In the genomic region with DNA sequence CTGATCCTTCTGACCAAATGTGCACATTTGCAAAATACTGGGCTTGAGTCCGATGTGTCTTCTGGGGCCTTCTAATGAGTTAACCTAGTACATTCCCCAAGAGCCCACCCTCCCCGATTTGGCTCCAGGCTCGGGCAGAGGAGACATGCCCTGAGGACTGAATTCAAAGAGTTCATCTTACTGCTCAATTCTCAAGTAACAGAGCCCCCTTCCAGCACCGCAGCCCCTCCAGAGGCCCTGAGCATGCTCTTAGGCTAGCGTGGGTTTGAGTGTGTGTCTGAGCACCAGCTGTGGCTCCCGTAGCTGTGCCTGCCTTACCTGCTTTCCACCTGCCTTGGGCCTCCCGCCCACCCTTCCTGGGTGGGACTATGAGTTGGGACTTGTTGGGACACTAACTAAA, we compare ENCODE assay signal across 16 cellular contexts.
A peak's percentile ranks its signal among the peaks of the same experiment; 100 is the strongest.
DNase-seq lines count a peak whose midpoint lies in the region; ATAC-seq and TF ChIP-seq lines count a peak whose summit lies in the region.
"Had no signal": no experiment of that assay in that cellular context is flagged by ENCODE, and none has a peak within 500 bp of the region (broad histone marks: within the 10 kb centered on the region; RNA-seq: fewer than 3 reads in every experiment).

No MANE protein-coding gene starts in this region.

- H3K4me3 ChIP-seq in transverse colon, result no peak overlapping the region
- H3K4me3 ChIP-seq: right lobe of liver, testis had no signal

- in situ Hi-C loops in transverse colon (cut with MboI; ENCODE audit: low pct_ligation_motif_present in 1 of 4, low pct_unique_long_range_greater_than_20kb in 1 of 4, low sequenced_read_pairs in 3 of 4), result no loop called here

- no peaks in the 10 kb centered on the region for H3K36me3 ChIP-seq in transverse colon
- H3K36me3 ChIP-seq: right lobe of liver had no signal

- no peaks in the 10 kb centered on the region for H3K36me3 Mint-ChIP-seq in activated naive CD4-positive, alpha-beta T cell treated with anti-CD3 and anti-CD28 coated beads, Interleukin-2, amount 50 U/mL, for 24 hours
- no peaks in the 10 kb centered on the region for H3K36me3 Mint-ChIP-seq in activated naive CD4-positive, alpha-beta T cell treated with anti-CD3 and anti-CD28 coated beads, Interleukin-2, amount 50 U/mL, for 72 hours
- H3K36me3 Mint-ChIP-seq in activated CD4-positive, alpha-beta memory T cell treated with anti-CD3 and anti-CD28 coated beads, Interleukin-2, amount 10 ng/mL, durations not matched to agents 7 days and 5 days (ENCODE audit: low read depth), result no peaks in the 10 kb centered on the region

- WGBS in transverse colon (ENCODE audit: low coverage in 1 of 2), 2 donors, result 85% methylated on average over 6 of the region's 7 CpGs; no CpG with 5 or more reads in 1 of the 2 donors

- intact Hi-C loops in transverse colon (cut with DNase I; ENCODE audit: low total_unique reads), result no loop called here

- H3K4me1 Mint-ChIP-seq in activated naive CD4-positive, alpha-beta T cell treated with anti-CD3 and anti-CD28 coated beads, Interleukin-2, amount 50 U/mL, for 24 hours, result peaks cover 49% of the 10 kb centered on the region
- peaks cover 38% of the 10 kb centered on the region for H3K4me1 Mint-ChIP-seq in activated CD4-positive, alpha-beta memory T cell treated with anti-CD3 and anti-CD28 coated beads, Interleukin-2, amount 10 ng/mL, durations not matched to agents 7 days and 5 days

- CTCF ChIA-PET in activated CD4-positive, alpha-beta memory T cell treated with anti-CD3 and anti-CD28 coated beads, Interleukin-2, amount 10 ng/mL, durations not matched to agents 7 days and 5 days (lab: Charles Lee), result no interaction called here

- H3K4me3 Mint-ChIP-seq in activated naive CD4-positive, alpha-beta T cell treated with anti-CD3 and anti-CD28 coated beads, Interleukin-2, amount 50 U/mL, for 24 hours, result peak overlapping the region; percentile 68
- no peak overlapping the region for H3K4me3 Mint-ChIP-seq in activated CD4-positive, alpha-beta memory T cell treated with anti-CD3 and anti-CD28 coated beads, Interleukin-2, amount 10 ng/mL, durations not matched to agents 7 days and 5 days

- peaks cover 0 to 16% (median 2%) of the 10 kb centered on the region in 4 donors for H3K4me1 ChIP-seq in transverse colon
- H3K4me1 ChIP-seq: right lobe of liver, testis had no signal

- H3K27ac Mint-ChIP-seq in activated naive CD4-positive, alpha-beta T cell treated with anti-CD3 and anti-CD28 coated beads, Interleukin-2, amount 50 U/mL, for 24 hours, result peak overlapping the region; percentile 93
- H3K27ac Mint-ChIP-seq in activated naive CD4-positive, alpha-beta T cell treated with anti-CD3 and anti-CD28 coated beads, Interleukin-2, amount 50 U/mL, for 72 hours, result peak overlapping the region in 1 of 2 donors; percentile 76
- peak overlapping the region; percentile 78 for H3K27ac Mint-ChIP-seq in activated CD4-positive, alpha-beta memory T cell treated with anti-CD3 and anti-CD28 coated beads, Interleukin-2, amount 10 ng/mL, durations not matched to agents 7 days and 5 days

- no peak for DNase-seq in activated naive CD4-positive, alpha-beta T cell treated with anti-CD3 and anti-CD28 coated beads, Interleukin-2, amount 50 U/mL, for 72 hours (ENCODE audit: low spot score in 2 of 2)
- DNase-seq in activated CD4-positive, alpha-beta memory T cell treated with anti-CD3 and anti-CD28 coated beads, Interleukin-2, amount 10 ng/mL, durations not matched to agents 7 days and 5 days, result no peak
- DNase-seq in mesenteric fat pad (ENCODE audit: low spot score) (peak; percentile 59), transverse colon (no peak), OCI-M2 (lab: John Stamatoyannopoulos, UW; ENCODE audit: unreplicated experiment) (no peak)
- DNase-seq in stimulated activated CD4-positive, alpha-beta T cell treated with anti-CD3 and anti-CD28 coated beads, Interleukin-4, amount 100 ng/mL, for 24 hours, result no peak
- DNase-seq: activated CD4-positive, CD25-positive, alpha-beta regulatory T cell; Caco-2; NCI-H146; occipital lobe; SHP77; stimulated activated CD4-positive, alpha-beta T cell treated with anti-CD3 and anti-CD28 coated beads, Interleukin-2, amount 100 ng/mL, for 48 hours; testis had no signal

- no peaks in the 10 kb centered on the region for H3K27me3 ChIP-seq in transverse colon
- H3K27me3 ChIP-seq: right lobe of liver, testis had no signal

- no peak for ATAC-seq in activated naive CD4-positive, alpha-beta T cell treated with anti-CD3 and anti-CD28 coated beads, Interleukin-2, amount 50 U/mL, for 72 hours
- no peak for ATAC-seq in GM18873 (IDR thresholded peaks at IDR 0.05; ENCODE audit: low FRiP score, unreplicated experiment)

- no peak for TF ChIP-seq CTCF in transverse colon (IDR thresholded peaks at IDR 0.05)

- H3K27ac ChIP-seq in transverse colon, result peak overlapping the region in 3 of 4 donors; percentile 22 to 38 (median 25)
- H3K27ac ChIP-seq: right lobe of liver, testis had no signal

- no peak for TF ChIP-seq POLR2A in transverse colon (IDR thresholded peaks at IDR 0.05)

- no peaks in the 10 kb centered on the region for H3K9me3 ChIP-seq in transverse colon
- H3K9me3 ChIP-seq: Caco-2, right lobe of liver, testis had no signal

- TF ChIP-seq EP300 in transverse colon (IDR thresholded peaks at IDR 0.05; ENCODE audit: low read depth), result no peak

- POLR2A ChIA-PET in activated CD4-positive, alpha-beta memory T cell treated with anti-CD3 and anti-CD28 coated beads, Interleukin-2, amount 10 ng/mL, durations not matched to agents 7 days and 5 days (lab: Charles Lee), result interaction anchor here (0.6 to 0.9 kb wide), 2 partner anchors 13 to 452 kb away, joined by 3 read pairs; no protein-coding TSS in a partner anchor

- H3K9me3 Mint-ChIP-seq in activated naive CD4-positive, alpha-beta T cell treated with anti-CD3 and anti-CD28 coated beads, Interleukin-2, amount 50 U/mL, for 24 hours, result no peaks in the 10 kb centered on the region
- H3K9me3 Mint-ChIP-seq in activated naive CD4-positive, alpha-beta T cell treated with anti-CD3 and anti-CD28 coated beads, Interleukin-2, amount 50 U/mL, for 72 hours, result no peaks in the 10 kb centered on the region
- H3K9me3 Mint-ChIP-seq in activated CD4-positive, alpha-beta memory T cell treated with anti-CD3 and anti-CD28 coated beads, Interleukin-2, amount 10 ng/mL, durations not matched to agents 7 days and 5 days, result no peaks in the 10 kb centered on the region

- no peaks in the 10 kb centered on the region for H3K27me3 Mint-ChIP-seq in activated naive CD4-positive, alpha-beta T cell treated with anti-CD3 and anti-CD28 coated beads, Interleukin-2, amount 50 U/mL, for 24 hours
- peaks cover 8% of the 10 kb centered on the region for H3K27me3 Mint-ChIP-seq in activated CD4-positive, alpha-beta memory T cell treated with anti-CD3 and anti-CD28 coated beads, Interleukin-2, amount 10 ng/mL, durations not matched to agents 7 days and 5 days
